Comparison of ENCODE assay signal across 8 cellular contexts in genomic region chr13:40666905-40667621, GRCh38.
DNase-seq lines count a peak whose midpoint lies in the region; ATAC-seq and TF ChIP-seq lines count a peak whose summit lies in the region.

No MANE protein-coding gene starts in this region.

- peak overlapping the region; percentile 86 to 98 (median 96) for H3K9ac ChIP-seq in BLaER1 treated with 17β-estradiol and CSF1 and Interleukin-3, amounts not matched to agents 10 nM and 100 nM

- TF ChIP-seq CTCF in fibroblast of pulmonary artery (IDR thresholded peaks at IDR 0.05; ENCODE audit: low read length, missing control alignments) (no peak), nephron (IDR thresholded peaks at IDR 0.05; ENCODE audit: unreplicated experiment in 3 of 3) (no peak)

- peak overlapping the region; percentile 67 to 95 (median 89) for H3K27ac ChIP-seq in BLaER1 treated with 17β-estradiol and CSF1 and Interleukin-3, amounts not matched to agents 10 nM and 100 nM

- H3K4me1 ChIP-seq in BLaER1 treated with 17β-estradiol and CSF1 and Interleukin-3, amounts not matched to agents 10 nM and 100 nM: peaks cover 25 to 48% (median 40%) of the 10 kb centered on the region in 10 experiments

- H3K4me3 ChIP-seq in BLaER1 treated with 17β-estradiol and CSF1 and Interleukin-3, amounts not matched to agents 10 nM and 100 nM: peak overlapping the region; percentile 77 to 98 (median 94)
- H3K4me3 ChIP-seq in fibroblast of pulmonary artery (replicated peaks; ENCODE audit: low read depth, low read length): peak overlapping the region; percentile 91

- no peak for ATAC-seq in HG03108 (IDR thresholded peaks at IDR 0.05; ENCODE audit: unreplicated experiment)
- ATAC-seq in GM18517 (IDR thresholded peaks at IDR 0.05; ENCODE audit: unreplicated experiment): no peak

- H3K4me1 Mint-ChIP-seq in nephron: peaks cover 40% of the 10 kb centered on the region

- peak overlapping the region; percentile 59 to 75 (median 64) for H3K27ac Mint-ChIP-seq in nephron

- H4K20me1 ChIP-seq in BLaER1 treated with 17β-estradiol and CSF1 and Interleukin-3, amounts not matched to agents 10 nM and 100 nM: peaks cover 0 to 43% (median 10%) of the 10 kb centered on the region in 11 experiments; a peak in 12 of 22 replicates

- no peaks in the 10 kb centered on the region for H3K27me3 ChIP-seq in BLaER1 treated with 17β-estradiol and CSF1 and Interleukin-3, amounts not matched to agents 10 nM and 100 nM

- H3K9me3 ChIP-seq in BLaER1 treated with 17β-estradiol and CSF1 and Interleukin-3, amounts not matched to agents 10 nM and 100 nM (replicated peaks in 1 of 11): no peaks in the 10 kb centered on the region

- peak overlapping the region; percentile 84 to 93 (median 90) for H3K4me3 Mint-ChIP-seq in nephron

- no peaks in the 10 kb centered on the region for H3K36me3 Mint-ChIP-seq in nephron (ENCODE audit: low read depth)

- no peaks in the 10 kb centered on the region for H3K36me3 ChIP-seq in BLaER1 treated with 17β-estradiol and CSF1 and Interleukin-3, amounts not matched to agents 10 nM and 100 nM

- H3K4me2 ChIP-seq in BLaER1 treated with 17β-estradiol and CSF1 and Interleukin-3, amounts not matched to agents 10 nM and 100 nM: peak overlapping the region; percentile 83 to 98 (median 92)

- DNase-seq in GM19238 (ENCODE audit: insufficient read length, low spot score) (peak; percentile 26), LoVo (ENCODE audit: low spot score) (peak; percentile 41), fibroblast of pulmonary artery (ENCODE audit: low read depth) (no peak)
- DNase-seq in activated CD8-positive, alpha-beta memory T cell treated with anti-CD3 and anti-CD28 coated beads, Interleukin-2, amount 50 U/mL, for 48 hours: peak; percentile 71

- H3K27me3 Mint-ChIP-seq in nephron (ENCODE audit: low read depth): peaks cover 27% of the 10 kb centered on the region

- no peaks in the 10 kb centered on the region for H3K9me3 Mint-ChIP-seq in nephron
